In genomic region chr7:43492906-43493305, GRCh38 we compare ENCODE assay signal across 23 cellular contexts.
"Had no signal": no experiment of that assay in that cellular context is flagged by ENCODE, and none has a peak within 500 bp of the region (broad histone marks: within the 10 kb centered on the region; RNA-seq: fewer than 3 reads in every experiment).

No MANE protein-coding gene starts in this region.

- H3K36me3 Mint-ChIP-seq: naive thymus-derived CD8-positive, alpha-beta T cell; stimulated activated effector memory CD8-positive, alpha-beta T cell treated with anti-CD3 and anti-CD28 coated beads, Interleukin-12 subunit alpha, Interleukin-12 subunit beta, amount 100 ng/mL, for 72 hours had no signal

- H3K4me2 ChIP-seq: hepatocyte had no signal

- DNase-seq: cerebellar nuclear complex; cortex of kidney; dorsolateral prefrontal cortex; effector CD4-positive, alpha-beta T cell; foreskin fibroblast; left colon; left ventricle myocardium inferior; lower lobe of right lung; naive thymus-derived CD8-positive, alpha-beta T cell; nephron progenitor cell; nucleus accumbens; right cardiac atrium; sigmoid colon; stimulated activated CD4-positive, alpha-beta T cell treated with anti-CD3 and anti-CD28 coated beads, Interleukin-2, amount 100 ng/mL, for 24 hours; stimulated activated CD4-positive, alpha-beta T cell treated with anti-CD3 and anti-CD28 coated beads, Interleukin-4, amount 100 ng/mL, for 24 hours; stimulated activated naive CD4-positive, alpha-beta T cell treated with Interleukin-2 at 50 U/mL for 16 hours; stomach; thyroid gland; trophoblast cell had no signal

- H3K27me3 ChIP-seq: dorsolateral prefrontal cortex, hepatocyte, sigmoid colon, stomach, thyroid gland had no signal

- H3K4me3 Mint-ChIP-seq: naive thymus-derived CD8-positive, alpha-beta T cell; nephron progenitor cell; stimulated activated effector memory CD8-positive, alpha-beta T cell treated with anti-CD3 and anti-CD28 coated beads, Interleukin-12 subunit alpha, Interleukin-12 subunit beta, amount 100 ng/mL, for 72 hours had no signal

- H3K27ac Mint-ChIP-seq: naive thymus-derived CD8-positive, alpha-beta T cell; nephron progenitor cell; stimulated activated effector memory CD8-positive, alpha-beta T cell treated with anti-CD3 and anti-CD28 coated beads, Interleukin-12 subunit alpha, Interleukin-12 subunit beta, amount 100 ng/mL, for 72 hours had no signal

- FAIRE-seq: islet of Langerhans had no signal

- H3K9me3 Mint-ChIP-seq: naive thymus-derived CD8-positive, alpha-beta T cell; nephron progenitor cell; stimulated activated effector memory CD8-positive, alpha-beta T cell treated with anti-CD3 and anti-CD28 coated beads, Interleukin-12 subunit alpha, Interleukin-12 subunit beta, amount 100 ng/mL, for 72 hours had no signal

- H3K27ac ChIP-seq: dorsolateral prefrontal cortex, hepatocyte, left ventricle myocardium inferior, lower lobe of right lung, prostate gland, sigmoid colon, stomach, thyroid gland had no signal

- H3K4me3 ChIP-seq: dorsolateral prefrontal cortex, hepatocyte, left ventricle myocardium inferior, lower lobe of right lung, prostate gland, sigmoid colon, stomach, thyroid gland had no signal

- H3K9me3 ChIP-seq: left ventricle myocardium inferior, lower lobe of right lung, prostate gland, sigmoid colon, stomach, thyroid gland had no signal

- H3K36me3 ChIP-seq: left ventricle myocardium inferior, lower lobe of right lung, prostate gland, sigmoid colon, stomach, thyroid gland had no signal

- ATAC-seq: left colon; lower lobe of right lung; naive thymus-derived CD8-positive, alpha-beta T cell; right cardiac atrium; stimulated activated effector memory CD8-positive, alpha-beta T cell treated with anti-CD3 and anti-CD28 coated beads, Interleukin-12 subunit alpha, Interleukin-12 subunit beta, amount 100 ng/mL, for 72 hours had no signal

- H2AFZ ChIP-seq: hepatocyte had no signal

- H3K4me1 ChIP-seq: prostate gland, stomach, thyroid gland had no signal

- H3K79me2 ChIP-seq: hepatocyte had no signal
